ENCODE assay signal across 8 cellular contexts in genomic region chr5:33997331-33997983, GRCh38. TPM values are rescaled to one million over a fixed set of nuclear protein-coding genes. Genes with fewer than 3 reads are reported as not detected.
A peak's percentile ranks its signal among the peaks of the same experiment; 100 is the strongest.
DNase-seq lines count a peak whose midpoint lies in the region; ATAC-seq and TF ChIP-seq lines count a peak whose summit lies in the region.

No MANE protein-coding gene starts in this region.

- peaks cover 6% of the 10 kb centered on the region for H3K4me1 Mint-ChIP-seq in stimulated activated memory B cell treated with anti-CD40 and anti-IgM and Interleukin-4, amounts not matched to agents 10 μg/mL and 1 μg/mL and 100 μg/mL, for 72 hours

- no peak overlapping the region for H3K4me3 ChIP-seq in ascending aorta
- H3K4me3 ChIP-seq in sigmoid colon = no peak overlapping the region

- WGBS in sigmoid colon, 2 donors = 34 to 46% methylated on average over 6 of the region's 6 CpGs

- H3K9me3 ChIP-seq in ascending aorta (no peaks in the 10 kb centered on the region), sigmoid colon (no peaks in the 10 kb centered on the region)

- DNase-seq in Caki2 (ENCODE audit: low read depth) (peak; percentile 65), NCI-H69 (lab: John Stamatoyannopoulos, UW) (peak; percentile 82), ascending aorta (ENCODE audit: low spot score in 2 of 2) (peak; percentile 24 to 82), hepatic stellate cell (ENCODE audit: low spot score) (peak; percentile 59), sigmoid colon (peak; percentile 83)

- TF ChIP-seq EP300 in sigmoid colon (IDR thresholded peaks at IDR 0.05) = no peak

- in situ Hi-C loops in Caki2 (cut with HindIII; ENCODE audit: low pct_unique_long_range_greater_than_20kb, low sequenced_read_pairs) = no loop called here

- H3K27ac Mint-ChIP-seq in stimulated activated memory B cell treated with anti-CD40 and anti-IgM and Interleukin-4, amounts not matched to agents 10 μg/mL and 1 μg/mL and 100 μg/mL, for 72 hours = no peak overlapping the region

- intact Hi-C loops in ascending aorta (cut with DNase I) (no loop called here), sigmoid colon (cut with DNase I) (no loop called here)

- H3K27me3 ChIP-seq in ascending aorta (no peaks in the 10 kb centered on the region), sigmoid colon (no peaks in the 10 kb centered on the region)

- TF ChIP-seq CTCF in ascending aorta (IDR thresholded peaks at IDR 0.05) (peak; percentile 40 to 66 (median 45)), sigmoid colon (IDR thresholded peaks at IDR 0.05) (peak in 3 of 4 experiments; percentile 47 to 55 (median 53))

- H3K27me3 Mint-ChIP-seq in stimulated activated memory B cell treated with anti-CD40 and anti-IgM and Interleukin-4, amounts not matched to agents 10 μg/mL and 1 μg/mL and 100 μg/mL, for 72 hours = no peaks in the 10 kb centered on the region

- no peak for TF ChIP-seq POLR2A in sigmoid colon (IDR thresholded peaks at IDR 0.05)

- ATAC-seq in GM19035 (IDR thresholded peaks at IDR 0.05; ENCODE audit: unreplicated experiment) (peak; percentile 63), HG03469 (IDR thresholded peaks at IDR 0.05; ENCODE audit: unreplicated experiment) (peak; percentile 72)
- ATAC-seq in stimulated activated memory B cell treated with anti-CD40 and anti-IgM and Interleukin-4, amounts not matched to agents 10 μg/mL and 1 μg/mL and 100 μg/mL, for 72 hours = no peak

- H3K36me3 ChIP-seq in ascending aorta (peaks cover 0 to 9% of the 10 kb centered on the region in 2 donors), sigmoid colon (peaks cover 0 to 14% (median 0%) of the 10 kb centered on the region in 4 donors)

- no peaks in the 10 kb centered on the region for H3K9me3 Mint-ChIP-seq in stimulated activated memory B cell treated with anti-CD40 and anti-IgM and Interleukin-4, amounts not matched to agents 10 μg/mL and 1 μg/mL and 100 μg/mL, for 72 hours

- no peaks in the 10 kb centered on the region for H3K4me1 ChIP-seq in ascending aorta
- H3K4me1 ChIP-seq in sigmoid colon = peaks cover 0 to 22% (median 6%) of the 10 kb centered on the region in 4 donors

- H3K36me3 Mint-ChIP-seq in stimulated activated memory B cell treated with anti-CD40 and anti-IgM and Interleukin-4, amounts not matched to agents 10 μg/mL and 1 μg/mL and 100 μg/mL, for 72 hours = peaks cover 33% of the 10 kb centered on the region

- no peak overlapping the region for H3K4me3 Mint-ChIP-seq in stimulated activated memory B cell treated with anti-CD40 and anti-IgM and Interleukin-4, amounts not matched to agents 10 μg/mL and 1 μg/mL and 100 μg/mL, for 72 hours

- peak overlapping the region; percentile 29 to 38 for H3K27ac ChIP-seq in ascending aorta
- H3K27ac ChIP-seq in sigmoid colon = peak overlapping the region in 1 of 4 donors; percentile 31

RNA-seq across cellular contexts. Expression of gene AMACR, which starts 10.4 kb away (rescaled TPM):
- total RNA-seq in Caki2 (2014; rRNA removed; shearing (Covaris generic); ENCODE audit: low replicate concordance) = 10.6 and 27.2 TPM in 2 replicates
- 1.3 TPM for total RNA-seq in ascending aorta
- 10 to 100 TPM in 2 of 4 donors, 1 to 10 TPM in 2; 5.3 to 11.4 (median 9.3) TPM for total RNA-seq in sigmoid colon
- 100 to 1,000 TPM in 1 of 3 donors, 10 to 100 TPM in 2; 21.3 to 106 (median 43.8) TPM for polyA plus RNA-seq in sigmoid colon

RNA-seq across cellular contexts. Expression of gene SLC45A2, which starts 13.0 kb away (rescaled TPM):
- total RNA-seq in Caki2 (2014; rRNA removed; shearing (Covaris generic); ENCODE audit: low replicate concordance) = not detected in 2 replicates
- total RNA-seq in ascending aorta (not detected), sigmoid colon (under 1 TPM in 1 of 4 donors, not detected in 3; 0.27 TPM)
- polyA plus RNA-seq in sigmoid colon = under 1 TPM in 1 of 3 donors, not detected in 2; 0.03 TPM

RNA-seq across cellular contexts. Expression of gene C1QTNF3, which starts 45.6 kb away (rescaled TPM):
- 0.74 TPM in 1 of 2 replicates, not detected in the other for total RNA-seq in Caki2 (2014; rRNA removed; shearing (Covaris generic); ENCODE audit: low replicate concordance)
- total RNA-seq in ascending aorta (1.3 TPM), sigmoid colon (10 to 100 TPM; 13.3 to 32.8 (median 17.0) TPM)
- 1 to 10 TPM in 2 of 3 donors, under 1 TPM in 1; 0.46 to 5.4 (median 3.0) TPM for polyA plus RNA-seq in sigmoid colon
